ENCODE assay signal across 8 cellular contexts in the genomic region with DNA sequence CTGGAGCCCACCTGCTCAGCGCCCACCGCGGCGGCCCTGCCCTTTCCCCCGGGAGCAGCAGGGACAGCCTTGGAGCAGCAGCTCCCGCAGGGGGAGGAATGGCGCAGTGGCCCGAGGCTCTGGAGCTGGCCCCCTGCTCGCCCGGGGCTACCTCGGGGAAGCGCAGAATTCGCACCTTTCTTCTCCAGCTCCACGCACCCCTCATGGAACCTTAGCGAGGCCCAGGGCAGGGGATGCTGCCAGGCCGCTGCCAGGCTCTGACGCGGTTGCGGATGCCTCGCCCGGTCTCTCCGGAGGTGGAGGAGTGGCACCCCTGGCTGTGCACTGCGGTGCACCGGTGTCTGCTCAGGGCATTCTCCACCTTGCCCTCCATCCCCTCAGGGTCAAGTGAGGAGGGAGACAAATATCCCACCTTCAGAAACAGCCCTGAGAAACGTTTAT.
DNase-seq lines count a peak whose midpoint lies in the region; ATAC-seq, FAIRE-seq and TF ChIP-seq lines count a peak whose summit lies in the region.

No MANE protein-coding gene starts in this region.

- POLR2A ChIA-PET in H1 (lab: Charles Lee; ENCODE audit: partially characterized antibody) = interaction anchor here (0.5 kb wide), 1 partner anchor 20 kb away, joined by 3 read pairs; no protein-coding TSS in a partner anchor

- H3K4me3 Mint-ChIP-seq in CD14-positive monocyte = peak overlapping the region; percentile 11 to 63
- H3K4me3 Mint-ChIP-seq in neural crest cell = peak overlapping the region; percentile 89

- H3K27me3 ChIP-seq in H1 (replicated peaks in 1 of 4; ENCODE audit: control insufficient read depth in 3 of 4, extremely low read depth in 1 of 4, insufficient read depth in 3 of 4, low read length in 3 of 4) = peaks cover 0 to 12% (median 8%) of the 10 kb centered on the region in 4 experiments; a peak in 6 of 7 replicates

- peaks cover 13% of the 10 kb centered on the region for H3K4me1 Mint-ChIP-seq in CD14-positive monocyte
- peaks cover 32% of the 10 kb centered on the region for H3K4me1 Mint-ChIP-seq in neural crest cell

- H3K4ac ChIP-seq in H1 (replicated peaks; ENCODE audit: insufficient read length, low read depth, low read length) = no peak overlapping the region

- H3K9me3 Mint-ChIP-seq in CD14-positive monocyte = peaks cover 0 to 11% (median 0%) of the 10 kb centered on the region in 7 donors
- H3K9me3 Mint-ChIP-seq in neural crest cell = no peaks in the 10 kb centered on the region

- H3K23me2 ChIP-seq in H1 (ENCODE audit: low read depth, low read length) = peaks cover 6% of the 10 kb centered on the region; the same call in 1 of the 2 replicates

- H2BK5ac ChIP-seq in H1 (ENCODE audit: low read depth, low read length) = no peak overlapping the region

- no peak overlapping the region for H2BK20ac ChIP-seq in H1 (ENCODE audit: low read length)

- DNase-seq in CD14-positive monocyte (ENCODE audit: low spot score) = no peak
- DNase-seq in HFF-Myc (ENCODE audit: extremely low read depth, low read depth) = no peak
- peak in 1 of 2 experiments; percentile 65 for DNase-seq in H1 (ENCODE audit: low read depth in 1 of 2, low spot score in 2 of 2)
- no peak for DNase-seq in neural crest cell (ENCODE audit: low read depth, low spot score)
- DNase-seq in anterior cingulate cortex (lab: John Stamatoyannopoulos, UW) = no peak
- DNase-seq in D721Med (ENCODE audit: insufficient read length, low spot score) = no peak

- no peak overlapping the region for H4K91ac ChIP-seq in H1 (replicated peaks; ENCODE audit: insufficient read length, low read length)

- H3K27ac Mint-ChIP-seq in CD14-positive monocyte = no peak overlapping the region
- H3K27ac Mint-ChIP-seq in neural crest cell (ENCODE audit: unreplicated experiment) = no peak overlapping the region

- no peaks in the 10 kb centered on the region for H4K20me1 ChIP-seq in H1 (replicated peaks in 1 of 2; ENCODE audit: control insufficient read depth in 1 of 2, insufficient read depth in 2 of 2, low read length in 2 of 2)

- no peak overlapping the region for H2BK120ac ChIP-seq in H1 (replicated peaks; ENCODE audit: low read depth, low read length)

- no peaks in the 10 kb centered on the region for H3K36me3 ChIP-seq in H1 (ENCODE audit: control insufficient read depth in 2 of 4, insufficient read depth in 4 of 4, low read length in 3 of 4)

- peaks cover 0 to 7% (median 5%) of the 10 kb centered on the region in 4 experiments; a peak in 4 of 7 replicates for H3K4me1 ChIP-seq in H1 (replicated peaks in 1 of 4; ENCODE audit: control insufficient read depth in 3 of 4, insufficient read depth in 4 of 4, low read length in 3 of 4)

- no peak overlapping the region for H2AK5ac ChIP-seq in H1 (ENCODE audit: low read depth, low read length)

- no peak overlapping the region for H3K18ac ChIP-seq in H1 (ENCODE audit: extremely low read depth, low read length)

- no peak overlapping the region for H3K4me3 ChIP-seq in HFF-Myc (replicated peaks; ENCODE audit: low read depth, low read length)
- peak overlapping the region; percentile 46 to 80 (median 60); a peak in 7 of 8 replicates for H3K4me3 ChIP-seq in H1 (ENCODE audit: extremely low read depth in 1 of 4, insufficient read depth in 2 of 4, low read depth in 3 of 4, low read length in 4 of 4)

- H3K36me3 Mint-ChIP-seq in CD14-positive monocyte (peaks cover 0 to 3% of the 10 kb centered on the region in 2 donors), neural crest cell (ENCODE audit: low read depth) (no peaks in the 10 kb centered on the region)

- H3K23ac ChIP-seq in H1 (ENCODE audit: insufficient read length) = no peak overlapping the region

- no peak for FAIRE-seq in H1 (lab: Jason Lieb, UNC)
- no peak for FAIRE-seq in D721Med (lab: Jason Lieb, UNC)

- ATAC-seq in HG03342 (IDR thresholded peaks at IDR 0.05; ENCODE audit: unreplicated experiment) = no peak
- ATAC-seq in GM21423 (IDR thresholded peaks at IDR 0.05; ENCODE audit: unreplicated experiment) = no peak

- H3K9ac ChIP-seq in H1 (replicated peaks in 1 of 4; ENCODE audit: extremely low read depth in 1 of 4, low read depth in 3 of 4, low read length in 3 of 4) = no peak overlapping the region

- H4K5ac ChIP-seq in H1 (ENCODE audit: insufficient read length, low read depth, low read length) = no peak overlapping the region

- H3K56ac ChIP-seq in H1 (replicated peaks; ENCODE audit: insufficient read length, low read depth, low read length) = no peak overlapping the region

- H2BK15ac ChIP-seq in H1 (ENCODE audit: low read length) = no peak overlapping the region; the same call in 1 of the 2 replicates

- 42% methylated on average over 24 of the region's 25 CpGs; no CpG with 5 or more reads in 1 of the 2 experiments for WGBS in H1 (ENCODE audit: extremely low coverage in 1 of 2, insufficient coverage in 1 of 2, insufficient read length in 1 of 2, insufficient replicate concordance in 2 of 2, low coverage in 1 of 2, low lambda C conversion rate in 2 of 2, missing lambda C conversion rate in 1 of 2), 2 experiments

- H3K4me2 ChIP-seq in H1 (ENCODE audit: insufficient read depth in 1 of 2, low read depth in 2 of 2, low read length in 2 of 2) = peak overlapping the region; percentile 23 to 76

- H3K27me3 Mint-ChIP-seq in CD14-positive monocyte (ENCODE audit: low read depth in 3 of 3) (peaks cover 8 to 23% (median 18%) of the 10 kb centered on the region in 3 donors), neural crest cell (ENCODE audit: low read depth) (peaks cover 11% of the 10 kb centered on the region)

- H2AFZ ChIP-seq in H1 (ENCODE audit: low read length) = no peak overlapping the region

- peak overlapping the region; percentile 57; the same call in 1 of the 2 replicates for H4K8ac ChIP-seq in H1 (ENCODE audit: extremely low read depth, insufficient read depth, low read length)

- CTCF ChIA-PET in H1 (lab: Charles Lee; ENCODE audit: partially characterized antibody) = interaction anchor here (0.6 to 2.1 kb wide), 18 partner anchors 9 to 622 kb away, joined by 3 to 14 read pairs (median 6); no protein-coding TSS in a partner anchor

- no peaks in the 10 kb centered on the region for H3K79me1 ChIP-seq in H1 (ENCODE audit: low read depth, low read length)

- no peaks in the 10 kb centered on the region for H3K79me2 ChIP-seq in H1 (ENCODE audit: control insufficient read depth in 1 of 2, insufficient read depth in 2 of 2, low read length in 2 of 2)

- intact Hi-C loops in CD14-positive monocyte (cut with micrococcal nuclease) = no loop called here

- no peak overlapping the region for H2BK12ac ChIP-seq in H1 (ENCODE audit: low read depth, low read length)

- no peak for TF ChIP-seq RAD21 in H1 (IDR thresholded peaks at IDR 0.05 in 1 of 2, conservative IDR thresholded peaks at IDR 0.05 in 1 of 2; ENCODE audit: low read depth in 2 of 2, low read length in 2 of 2)

- TF ChIP-seq CTCF in CD14-positive monocyte (IDR thresholded peaks at IDR 0.05) = no peak
- TF ChIP-seq CTCF in HFF-Myc (IDR thresholded peaks at IDR 0.05; ENCODE audit: low read depth, low read length, missing control alignments) = peak; percentile 4
- no peak for TF ChIP-seq CTCF in H1 (IDR thresholded peaks at IDR 0.05; ENCODE audit: control extremely low read depth in 1 of 3, insufficient read depth in 1 of 3, low read depth in 1 of 3, low read length in 3 of 3)
- TF ChIP-seq CTCF in neural crest cell (conservative IDR thresholded peaks at IDR 0.05) = no peak
- TF ChIP-seq CTCF in D721Med (IDR thresholded peaks at IDR 0.05; ENCODE audit: insufficient read depth, missing control alignments) = no peak

- no peak for TF ChIP-seq EP300 in H1 (IDR thresholded peaks at IDR 0.05; ENCODE audit: borderline replicate concordance in 1 of 2, low read depth in 2 of 2, low read length in 2 of 2)

- no peak overlapping the region for H3K27ac ChIP-seq in H1 (ENCODE audit: low read depth, low read length)

- no peaks in the 10 kb centered on the region for H3K9me3 ChIP-seq in H1 (ENCODE audit: insufficient read depth in 2 of 2, low read depth in 1 of 2, low read length in 1 of 2)

- no peak for TF ChIP-seq POLR2A in H1 (IDR thresholded peaks at IDR 0.05; ENCODE audit: control extremely low read depth in 1 of 2, low read depth in 2 of 2, low read length in 2 of 2)

- no peak overlapping the region for H3K14ac ChIP-seq in H1 (ENCODE audit: insufficient read length)

TF ChIP-seq in H1, 55 proteins besides CTCF, POLR2A, EP300 and RAD21 (continues in another document):
- TF ChIP-seq KDM1A (IDR thresholded peaks at IDR 0.05; ENCODE audit: borderline replicate concordance, low read length) (no peak), SAP30 (IDR thresholded peaks at IDR 0.05; ENCODE audit: insufficient read depth, insufficient replicate concordance, low read length) (no peak), PHF8 (conservative IDR thresholded peaks at IDR 0.05; ENCODE audit: low read depth, low read length) (no peak)
- TF ChIP-seq, protein P1, sequence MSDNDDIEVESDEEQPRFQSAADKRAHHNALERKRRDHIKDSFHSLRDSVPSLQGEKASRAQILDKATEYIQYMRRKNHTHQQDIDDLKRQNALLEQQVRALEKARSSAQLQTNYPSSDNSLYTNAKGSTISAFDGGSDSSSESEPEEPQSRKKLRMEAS (IDR thresholded peaks at IDR 0.05) = no peak
- TF ChIP-seq, protein P2, sequence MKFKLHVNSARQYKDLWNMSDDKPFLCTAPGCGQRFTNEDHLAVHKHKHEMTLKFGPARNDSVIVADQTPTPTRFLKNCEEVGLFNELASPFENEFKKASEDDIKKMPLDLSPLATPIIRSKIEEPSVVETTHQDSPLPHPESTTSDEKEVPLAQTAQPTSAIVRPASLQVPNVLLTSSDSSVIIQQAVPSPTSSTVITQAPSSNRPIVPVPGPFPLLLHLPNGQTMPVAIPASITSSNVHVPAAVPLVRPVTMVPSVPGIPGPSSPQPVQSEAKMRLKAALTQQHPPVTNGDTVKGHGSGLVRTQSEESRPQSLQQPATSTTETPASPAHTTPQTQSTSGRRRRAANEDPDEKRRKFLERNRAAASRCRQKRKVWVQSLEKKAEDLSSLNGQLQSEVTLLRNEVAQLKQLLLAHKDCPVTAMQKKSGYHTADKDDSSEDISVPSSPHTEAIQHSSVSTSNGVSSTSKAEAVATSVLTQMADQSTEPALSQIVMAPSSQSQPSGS (IDR thresholded peaks at IDR 0.05; ENCODE audit: low read length) = no peak
- TF ChIP-seq, protein P3, sequence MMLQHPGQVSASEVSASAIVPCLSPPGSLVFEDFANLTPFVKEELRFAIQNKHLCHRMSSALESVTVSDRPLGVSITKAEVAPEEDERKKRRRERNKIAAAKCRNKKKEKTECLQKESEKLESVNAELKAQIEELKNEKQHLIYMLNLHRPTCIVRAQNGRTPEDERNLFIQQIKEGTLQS (IDR thresholded peaks at IDR 0.05; ENCODE audit: insufficient read depth, low read depth, low read length) = no peak
